31 cellular contexts compared by ENCODE assay signal in genomic region chr2:138720035-138720589, GRCh38.
"Had no signal": no experiment of that assay in that cellular context is flagged by ENCODE, and none has a peak within 500 bp of the region (broad histone marks: within the 10 kb centered on the region; RNA-seq: fewer than 3 reads in every experiment).

No MANE protein-coding gene starts in this region.

- H3K27ac ChIP-seq: adrenal gland, body of pancreas, epithelial cell of prostate, esophagus squamous epithelium, left ventricle myocardium inferior, pancreas, prostate gland, stomach, thyroid gland, upper lobe of left lung, VCaP had no signal

- H3K9me3 ChIP-seq: body of pancreas, esophagus squamous epithelium, left ventricle myocardium inferior, mucosa of descending colon, pancreas, prostate gland, stomach, thyroid gland, upper lobe of left lung had no signal

- ATAC-seq: activated CD4-positive, CD25-positive, alpha-beta regulatory T cell treated with anti-CD3 and anti-CD28 coated beads, Interleukin-2, amount 50 U/mL, for 24 hours; body of pancreas; mucosa of descending colon; natural killer cell treated with Interleukin-12 subunit alpha and Interleukin-12 subunit beta and Interleukin-15 and Interleukin-18, amount 100 ng/mL, for 72 hours; pancreas; stimulated activated naive B cell treated with anti-CD40 and anti-IgM and Interleukin-4, amounts not matched to agents 10 μg/mL and 1 μg/mL and 100 μg/mL, for 72 hours had no signal

- H3K27me3 Mint-ChIP-seq: activated naive CD8-positive, alpha-beta T cell treated with anti-CD3 and anti-CD28 coated beads for 36 hours had no signal

- H3K36me3 Mint-ChIP-seq: activated naive CD8-positive, alpha-beta T cell treated with anti-CD3 and anti-CD28 coated beads for 36 hours; natural killer cell treated with Interleukin-12 subunit alpha and Interleukin-12 subunit beta and Interleukin-15 and Interleukin-18, amount 100 ng/mL, for 72 hours; stimulated activated naive B cell treated with anti-CD40 and anti-IgM and Interleukin-4, amounts not matched to agents 10 μg/mL and 1 μg/mL and 100 μg/mL, for 72 hours had no signal

- H3K27me3 ChIP-seq: body of pancreas, esophagus squamous epithelium, pancreas, stomach, thyroid gland, upper lobe of left lung had no signal

- H3K9me3 Mint-ChIP-seq: activated naive CD4-positive, alpha-beta T cell treated with anti-CD3 and anti-CD28 coated beads for 36 hours; activated naive CD8-positive, alpha-beta T cell treated with anti-CD3 and anti-CD28 coated beads for 36 hours; activated T-helper 1 cell treated with anti-CD3 and anti-CD28 coated beads, Interleukin-12 subunit alpha, Interleukin-12 subunit beta, Interleukin-2, Interleukin-4 antibody, amounts not matched to agents 30 ng/mL and 10 ng/mL and 1 ng/mL, durations not matched to agents 14 hours and 24 hours and 36 hours; natural killer cell treated with Interleukin-12 subunit alpha and Interleukin-12 subunit beta and Interleukin-15 and Interleukin-18, amount 100 ng/mL, for 72 hours; stimulated activated naive B cell treated with anti-CD40 and anti-IgM and Interleukin-4, amounts not matched to agents 10 μg/mL and 1 μg/mL and 100 μg/mL, for 72 hours had no signal

- H3K4me3 Mint-ChIP-seq: activated naive CD4-positive, alpha-beta T cell treated with anti-CD3 and anti-CD28 coated beads for 36 hours; activated naive CD8-positive, alpha-beta T cell treated with anti-CD3 and anti-CD28 coated beads for 36 hours; activated T-helper 1 cell treated with anti-CD3 and anti-CD28 coated beads, Interleukin-12 subunit alpha, Interleukin-12 subunit beta, Interleukin-2, Interleukin-4 antibody, amounts not matched to agents 30 ng/mL and 10 ng/mL and 1 ng/mL, durations not matched to agents 14 hours and 24 hours and 36 hours; natural killer cell treated with Interleukin-12 subunit alpha and Interleukin-12 subunit beta and Interleukin-15 and Interleukin-18, amount 100 ng/mL, for 72 hours; stimulated activated naive B cell treated with anti-CD40 and anti-IgM and Interleukin-4, amounts not matched to agents 10 μg/mL and 1 μg/mL and 100 μg/mL, for 72 hours had no signal

- H3K4me1 ChIP-seq: adrenal gland, esophagus squamous epithelium, left ventricle myocardium inferior, prostate gland, thyroid gland, upper lobe of left lung had no signal

- H3K4me1 Mint-ChIP-seq: activated naive CD8-positive, alpha-beta T cell treated with anti-CD3 and anti-CD28 coated beads for 36 hours had no signal

- H3K4me3 ChIP-seq: adrenal gland, body of pancreas, esophagus squamous epithelium, left ventricle myocardium inferior, lung, mucosa of descending colon, pancreas, prostate gland, smooth muscle cell, stomach, thyroid gland, upper lobe of left lung had no signal

- H3K36me3 ChIP-seq: adrenal gland, esophagus squamous epithelium, left ventricle myocardium inferior, pancreas, prostate gland, stomach, thyroid gland, upper lobe of left lung had no signal

- H3K27ac Mint-ChIP-seq: activated naive CD4-positive, alpha-beta T cell treated with anti-CD3 and anti-CD28 coated beads for 36 hours; activated naive CD8-positive, alpha-beta T cell treated with anti-CD3 and anti-CD28 coated beads for 36 hours; activated T-helper 1 cell treated with anti-CD3 and anti-CD28 coated beads, Interleukin-12 subunit alpha, Interleukin-12 subunit beta, Interleukin-2, Interleukin-4 antibody, amounts not matched to agents 30 ng/mL and 10 ng/mL and 1 ng/mL, durations not matched to agents 14 hours and 24 hours and 36 hours; natural killer cell treated with Interleukin-12 subunit alpha and Interleukin-12 subunit beta and Interleukin-15 and Interleukin-18, amount 100 ng/mL, for 72 hours; stimulated activated naive B cell treated with anti-CD40 and anti-IgM and Interleukin-4, amounts not matched to agents 10 μg/mL and 1 μg/mL and 100 μg/mL, for 72 hours had no signal

- DNase-seq: activated CD4-positive, alpha-beta T cell treated with anti-CD3 and anti-CD28 coated beads for 48 hours; activated CD4-positive, alpha-beta T cell treated with anti-CD3 and anti-CD28 coated beads, Interleukin-2, amount 50 U/mL, for 48 hours; activated CD8-positive, alpha-beta memory T cell treated with anti-CD3 and anti-CD28 coated beads, Interleukin-2, amount 50 U/mL, for 4 hours; activated effector memory CD4-positive, alpha-beta T cell treated with anti-CD3 and anti-CD28 coated beads, Interleukin-2, amount 50 U/mL, for 16 hours; activated naive CD4-positive, alpha-beta T cell treated with anti-CD3 and anti-CD28 coated beads for 36 hours; activated naive CD8-positive, alpha-beta T cell treated with anti-CD3 and anti-CD28 coated beads for 36 hours; activated T-cell treated with anti-CD3 and anti-CD28 coated beads, Interleukin-2, amount 50 U/mL, for 1 hour; adrenal gland; aorta; body of pancreas; dermis blood vessel endothelial cell; effector CD4-positive, alpha-beta T cell; esophagus squamous epithelium; left ventricle myocardium inferior; mucosa of descending colon; pancreas; retina; stimulated activated CD4-positive, alpha-beta T cell treated with anti-CD3 and anti-CD28 coated beads, Interleukin-1b, Interleukin-23, amount 100 ng/mL, for 48 hours; stimulated activated naive B cell treated with anti-CD40 and anti-IgM and Interleukin-4, amounts not matched to agents 10 μg/mL and 1 μg/mL and 100 μg/mL, for 72 hours; stomach; T-helper 9 cell; thyroid gland had no signal
